In genomic region chr6:64217721-64218603, GRCh38 we compare ENCODE assay signal across 12 cellular contexts.
DNase-seq lines count a peak whose midpoint lies in the region; ATAC-seq and TF ChIP-seq lines count a peak whose summit lies in the region.
"Had no signal": no experiment of that assay in that cellular context is flagged by ENCODE, and none has a peak within 500 bp of the region (broad histone marks: within the 10 kb centered on the region; RNA-seq: fewer than 3 reads in every experiment).

No MANE protein-coding gene starts in this region.

- no peaks in the 10 kb centered on the region for H3K36me3 Mint-ChIP-seq in mesothelial cell of epicardium
- H3K36me3 Mint-ChIP-seq: naive B cell had no signal

- H3K9me3 Mint-ChIP-seq in mesothelial cell of epicardium = peaks cover 8% of the 10 kb centered on the region

- H3K27me3 Mint-ChIP-seq in mesothelial cell of epicardium (ENCODE audit: low read depth) = no peaks in the 10 kb centered on the region
- H3K27me3 Mint-ChIP-seq: naive B cell had no signal

- H3K27ac Mint-ChIP-seq in mesothelial cell of epicardium = peak overlapping the region; percentile 81

- H3K4me1 Mint-ChIP-seq in mesothelial cell of epicardium = peaks cover 21% of the 10 kb centered on the region
- H3K4me1 Mint-ChIP-seq: naive B cell had no signal

- TF ChIP-seq CTCF in mesothelial cell of epicardium (IDR thresholded peaks at IDR 0.05; ENCODE audit: unreplicated experiment) = no peak

- no peak overlapping the region for H3K4me3 Mint-ChIP-seq in mesothelial cell of epicardium
- H3K4me3 Mint-ChIP-seq: activated T-cell treated with anti-CD3 and anti-CD28 coated beads, Interleukin-2, amount 50 U/mL, for 4 hours; naive B cell had no signal

- DNase-seq in mesothelial cell of epicardium (ENCODE audit: low spot score in 2 of 2, unreplicated experiment in 2 of 2) (no peak), COLO668 (lab: John Stamatoyannopoulos, UW; ENCODE audit: unreplicated experiment) (no peak), NOMO-1 treated with dmso at 0.1 percent for 144 hours (lab: John Stamatoyannopoulos, UW; ENCODE audit: unreplicated experiment) (no peak)
- no peak for DNase-seq in stimulated activated CD8-positive, alpha-beta memory T cell treated with anti-CD3 and anti-CD28 coated beads, Interleukin-4, amount 100 ng/mL, for 48 hours
- DNase-seq: activated T-cell treated with anti-CD3 and anti-CD28 coated beads, Interleukin-2, amount 50 U/mL, for 4 hours; dorsolateral prefrontal cortex; naive B cell; NCI-H1092 had no signal

- ATAC-seq in GM18511 (IDR thresholded peaks at IDR 0.05; ENCODE audit: unreplicated experiment) = peak; percentile 76
- ATAC-seq in HG02678 (IDR thresholded peaks at IDR 0.05; ENCODE audit: unreplicated experiment) = peak; percentile 75
- ATAC-seq in SK-N-SH treated with all-trans-retinoic acid at 6 μM for 48 hours = peak; percentile 95
- no peak for ATAC-seq in GM18520 (IDR thresholded peaks at IDR 0.05; ENCODE audit: unreplicated experiment)
- ATAC-seq: activated T-cell treated with anti-CD3 and anti-CD28 coated beads, Interleukin-2, amount 50 U/mL, for 4 hours had no signal

TF ChIP-seq in SK-N-SH treated with all-trans-retinoic acid at 6 μM for 48 hours, 23 proteins besides CTCF, POLR2A, EP300 and RAD21:
- TF ChIP-seq SNAI2 (CRISPR knock-in tag; IDR thresholded peaks at IDR 0.05) (0 out of 2 replicates have a peak, but pooled peaks have one; percentile 21), ZFP3 (CRISPR knock-in tag; IDR thresholded peaks at IDR 0.05) (no peak)
